21 cellular contexts compared by ENCODE assay signal in the genomic region with DNA sequence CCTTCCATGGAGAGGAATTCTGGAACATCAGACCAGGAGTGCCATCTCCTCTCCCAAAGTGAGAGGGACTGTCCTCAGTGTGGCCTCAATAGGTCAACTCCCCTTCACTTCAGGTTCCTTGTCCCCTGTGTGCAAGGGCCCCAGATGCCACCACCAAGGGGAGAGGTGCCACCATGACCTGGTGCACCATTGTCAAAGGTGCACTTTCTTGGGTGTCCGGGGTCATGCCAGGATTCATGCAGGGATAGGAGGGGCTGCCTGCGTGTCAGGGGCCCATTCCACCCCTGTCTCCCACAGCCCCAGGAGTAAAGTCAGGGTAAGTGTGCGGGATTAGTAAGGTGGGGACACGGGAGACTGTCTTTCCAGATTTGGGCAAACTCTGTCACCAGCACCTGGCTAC. TPM values are rescaled to one million over a fixed set of nuclear protein-coding genes. Genes with fewer than 3 reads are reported as not detected.
A peak's percentile ranks its signal among the peaks of the same experiment; 100 is the strongest.
DNase-seq lines count a peak whose midpoint lies in the region; ATAC-seq and TF ChIP-seq lines count a peak whose summit lies in the region.
"Had no signal": no experiment of that assay in that cellular context is flagged by ENCODE, and none has a peak within 500 bp of the region (broad histone marks: within the 10 kb centered on the region; RNA-seq: fewer than 3 reads in every experiment).

No MANE protein-coding gene starts in this region.

- H3K4me1 ChIP-seq in left ventricle myocardium inferior: peaks cover 70% of the 10 kb centered on the region
- peaks cover 67% of the 10 kb centered on the region for H3K4me1 ChIP-seq in hepatocyte (ENCODE audit: insufficient read depth)
- peaks cover 75% of the 10 kb centered on the region for H3K4me1 ChIP-seq in vagina

- TF ChIP-seq POLR2A in vagina (IDR thresholded peaks at IDR 0.05): no peak

- no peak overlapping the region for H3K4me3 Mint-ChIP-seq in progenitor cell of endocrine pancreas (ENCODE audit: low read depth)
- H3K4me3 Mint-ChIP-seq: activated naive CD8-positive, alpha-beta T cell treated with anti-CD3 and anti-CD28 coated beads, Interleukin-2, amount 50 U/mL, for 24 hours; H9; T-helper 1 cell treated with Interleukin-12 subunit alpha and Interleukin-12 subunit beta and Interleukin-4 antibody, amounts not matched to agents 30 μg/mL and 1 μg/mL, for 36 hours had no signal

- no peaks in the 10 kb centered on the region for H3K9me2 ChIP-seq in hepatocyte (replicated peaks; ENCODE audit: insufficient read depth)

- 99% methylated on average over 4 of the region's 4 CpGs for WGBS in hepatocyte (ENCODE audit: low lambda C conversion rate, missing lambda C conversion rate)

- H3K9me3 ChIP-seq in left ventricle myocardium inferior (replicated peaks): no peaks in the 10 kb centered on the region
- H3K9me3 ChIP-seq in hepatocyte (ENCODE audit: low read depth): no peaks in the 10 kb centered on the region
- no peaks in the 10 kb centered on the region for H3K9me3 ChIP-seq in vagina
- H3K9me3 ChIP-seq: heart left ventricle had no signal

- H2AFZ ChIP-seq in hepatocyte: no peak overlapping the region

- H3K27me3 Mint-ChIP-seq in progenitor cell of endocrine pancreas: no peaks in the 10 kb centered on the region

- TF ChIP-seq CTCF in left ventricle myocardium inferior (IDR thresholded peaks at IDR 0.05; ENCODE audit: borderline replicate concordance) (no peak), hepatocyte (IDR thresholded peaks at IDR 0.05; ENCODE audit: poor library complexity) (no peak), progenitor cell of endocrine pancreas (IDR thresholded peaks at IDR 0.05; ENCODE audit: unreplicated experiment) (no peak), vagina (IDR thresholded peaks at IDR 0.05) (no peak)

- H3K4me2 ChIP-seq in hepatocyte: no peak overlapping the region

- H3K27me3 ChIP-seq in left ventricle myocardium inferior (ENCODE audit: low read depth): no peaks in the 10 kb centered on the region
- no peaks in the 10 kb centered on the region for H3K27me3 ChIP-seq in hepatocyte
- H3K27me3 ChIP-seq in vagina: no peaks in the 10 kb centered on the region
- H3K27me3 ChIP-seq: brain microvascular endothelial cell, heart left ventricle had no signal

- H4K20me1 ChIP-seq in hepatocyte (ENCODE audit: insufficient read depth, poor library complexity, severe bottlenecking): no peaks in the 10 kb centered on the region

- peaks cover 34% of the 10 kb centered on the region for H3K4me1 Mint-ChIP-seq in progenitor cell of endocrine pancreas (ENCODE audit: low read depth)
- H3K4me1 Mint-ChIP-seq: activated naive CD8-positive, alpha-beta T cell treated with anti-CD3 and anti-CD28 coated beads, Interleukin-2, amount 50 U/mL, for 24 hours had no signal

- intact Hi-C loops in left ventricle myocardium inferior (cut with micrococcal nuclease): no loop called here
- intact Hi-C loops in cardiac septum (cut with DNase I): no loop called here
- intact Hi-C loops in vagina (cut with DNase I): no loop called here

- H3K79me2 ChIP-seq in hepatocyte: no peaks in the 10 kb centered on the region

- no peak for DNase-seq in left ventricle myocardium inferior
- no peak for DNase-seq in cardiac septum (ENCODE audit: low spot score)
- no peak for DNase-seq in hepatocyte (ENCODE audit: low spot score)
- DNase-seq in progenitor cell of endocrine pancreas (ENCODE audit: low spot score, unreplicated experiment): no peak
- no peak for DNase-seq in vagina (ENCODE audit: extremely low spot score in 2 of 2)
- no peak for DNase-seq in NCI-H128 (lab: John Stamatoyannopoulos, UW; ENCODE audit: unreplicated experiment)
- no peak for DNase-seq in iPS-NIHi7 (ENCODE audit: extremely low spot score)
- DNase-seq: activated CD8-positive, alpha-beta memory T cell treated with anti-CD3 and anti-CD28 coated beads, Interleukin-2, amount 50 U/mL, for 48 hours; activated naive CD8-positive, alpha-beta T cell treated with anti-CD3 and anti-CD28 coated beads, Interleukin-2, amount 50 U/mL, for 24 hours; brain microvascular endothelial cell; cortex of kidney; EL; H9; heart left ventricle; NCI-H1417; NCI-H2171; NCI-H69; SHP77 treated with DMSO at 0.1 percent for 48 hours; stimulated activated CD4-positive, alpha-beta T cell treated with anti-CD3 and anti-CD28 coated beads, Interleukin-4, amount 100 ng/mL, for 24 hours had no signal

- no peaks in the 10 kb centered on the region for H3K36me3 ChIP-seq in left ventricle myocardium inferior
- H3K36me3 ChIP-seq in hepatocyte (replicated peaks; ENCODE audit: insufficient read depth, low read depth): no peaks in the 10 kb centered on the region
- H3K36me3 ChIP-seq in vagina: no peaks in the 10 kb centered on the region
- H3K36me3 ChIP-seq: brain microvascular endothelial cell, heart left ventricle had no signal

- no peaks in the 10 kb centered on the region for H3K9me3 Mint-ChIP-seq in progenitor cell of endocrine pancreas (ENCODE audit: low read depth)
- H3K9me3 Mint-ChIP-seq: activated naive CD8-positive, alpha-beta T cell treated with anti-CD3 and anti-CD28 coated beads, Interleukin-2, amount 50 U/mL, for 24 hours; H9; T-helper 1 cell treated with Interleukin-12 subunit alpha and Interleukin-12 subunit beta and Interleukin-4 antibody, amounts not matched to agents 30 μg/mL and 1 μg/mL, for 36 hours had no signal

- H3K27ac ChIP-seq in left ventricle myocardium inferior (replicated peaks) (peak overlapping the region; percentile 88), hepatocyte (peak overlapping the region; percentile 95), vagina (peak overlapping the region; percentile 93)

- ATAC-seq in GM18498 (IDR thresholded peaks at IDR 0.05; ENCODE audit: unreplicated experiment): no peak
- ATAC-seq: activated naive CD8-positive, alpha-beta T cell treated with anti-CD3 and anti-CD28 coated beads, Interleukin-2, amount 50 U/mL, for 24 hours; heart left ventricle had no signal

- peak overlapping the region; percentile 67 for H3K27ac Mint-ChIP-seq in progenitor cell of endocrine pancreas
- H3K27ac Mint-ChIP-seq: activated naive CD8-positive, alpha-beta T cell treated with anti-CD3 and anti-CD28 coated beads, Interleukin-2, amount 50 U/mL, for 24 hours; T-helper 1 cell treated with Interleukin-12 subunit alpha and Interleukin-12 subunit beta and Interleukin-4 antibody, amounts not matched to agents 30 μg/mL and 1 μg/mL, for 36 hours had no signal

- no peak overlapping the region for H3K4me3 ChIP-seq in left ventricle myocardium inferior
- no peak overlapping the region for H3K4me3 ChIP-seq in hepatocyte
- H3K4me3 ChIP-seq in vagina: no peak overlapping the region
- H3K4me3 ChIP-seq: heart left ventricle had no signal

- no peaks in the 10 kb centered on the region for H3K36me3 Mint-ChIP-seq in progenitor cell of endocrine pancreas (ENCODE audit: insufficient read depth)

RNA-seq across cellular contexts. Expression of a gene that starts 21.4 kb away (rescaled TPM):
- total RNA-seq in left ventricle myocardium inferior (9.6 TPM), cardiac septum (26.1 TPM), hepatocyte (26.7 and 27.3 TPM in 2 replicates), progenitor cell of endocrine pancreas (28.3 and 31.9 TPM in 2 replicates), vagina (264 TPM)
- 20.0 and 20.4 TPM in 2 replicates for polyA plus RNA-seq in hepatocyte

RNA-seq across cellular contexts. Expression of a gene that starts 35.1 kb away (rescaled TPM):
- total RNA-seq in left ventricle myocardium inferior (2.2 TPM), cardiac septum (1.3 TPM), hepatocyte (15.9 and 21.0 TPM in 2 replicates), progenitor cell of endocrine pancreas (146 and 151 TPM in 2 replicates), vagina (19.4 TPM)
- polyA plus RNA-seq in hepatocyte: 24.7 and 24.8 TPM in 2 replicates

RNA-seq across cellular contexts. Expression of a gene that starts 59.7 kb away (rescaled TPM):
- 9.7 TPM for total RNA-seq in left ventricle myocardium inferior
- total RNA-seq in cardiac septum: 10.6 TPM
- total RNA-seq in hepatocyte: 5.4 and 6.6 TPM in 2 replicates
- 2.9 and 6.6 TPM in 2 replicates for polyA plus RNA-seq in hepatocyte
- total RNA-seq in progenitor cell of endocrine pancreas: 14.8 and 16.5 TPM in 2 replicates
- total RNA-seq in vagina: 1.2 TPM
